1 cellular context compared by ENCODE assay signal in genomic region chr3:124565013-124565412, GRCh38.
TF ChIP-seq lines count a peak whose summit lies in the region.

No MANE protein-coding gene starts in this region.

TF ChIP-seq in HepG2, 621 proteins besides CTCF, POLR2A, EP300 and RAD21 (continued from another document):
- TF ChIP-seq ZNF609 (CRISPR knock-in tag; IDR thresholded peaks at IDR 0.05; ENCODE audit: borderline replicate concordance) (no peak), ZNF563 (CRISPR knock-in tag; IDR thresholded peaks at IDR 0.05) (no peak), TMF1 (CRISPR knock-in tag; IDR thresholded peaks at IDR 0.05; ENCODE audit: low read depth) (no peak), U2AF2 (IDR thresholded peaks at IDR 0.05; ENCODE audit: low read depth, low read length) (no peak), SMARCE1 (IDR thresholded peaks at IDR 0.05; ENCODE audit: borderline replicate concordance) (no peak), NCOR1 (IDR thresholded peaks at IDR 0.05; ENCODE audit: borderline replicate concordance, low read length) (no peak), STAT6 (CRISPR knock-in tag; IDR thresholded peaks at IDR 0.05; ENCODE audit: borderline replicate concordance) (no peak), ZNF691 (CRISPR knock-in tag; IDR thresholded peaks at IDR 0.05; ENCODE audit: borderline replicate concordance, low read depth) (no peak), IRX3 (CRISPR knock-in tag; IDR thresholded peaks at IDR 0.05; ENCODE audit: borderline replicate concordance, low read depth) (no peak), ZMYM4 (CRISPR knock-in tag; IDR thresholded peaks at IDR 0.05) (peak; percentile 39; the same call in 1 of the 2 replicates), ISL2 (CRISPR knock-in tag; IDR thresholded peaks at IDR 0.05) (0 out of 2 replicates have a peak, but pooled peaks have one; percentile 51), WIZ (CRISPR knock-in tag; IDR thresholded peaks at IDR 0.05) (no peak), HOXA5 (CRISPR knock-in tag; IDR thresholded peaks at IDR 0.05) (peak; percentile 38; the same call in 1 of the 2 replicates), ZSCAN29 (CRISPR knock-in tag; conservative IDR thresholded peaks at IDR 0.05) (0 out of 2 replicates have a peak, but pooled peaks have one; percentile 61), BHLHE40 (IDR thresholded peaks at IDR 0.05; ENCODE audit: low read length) (no peak), THYN1 (CRISPR knock-in tag; IDR thresholded peaks at IDR 0.05; ENCODE audit: borderline replicate concordance, low read depth) (no peak), SRSF4 (IDR thresholded peaks at IDR 0.05; ENCODE audit: low read depth, low read length, poor library complexity, severe bottlenecking) (no peak), ZSCAN20 (CRISPR knock-in tag; IDR thresholded peaks at IDR 0.05; ENCODE audit: borderline replicate concordance) (no peak), SUZ12 (IDR thresholded peaks at IDR 0.05; ENCODE audit: low read depth, low read length) (no peak), TRAFD1 (CRISPR knock-in tag; IDR thresholded peaks at IDR 0.05; ENCODE audit: borderline replicate concordance) (no peak), MAFG (CRISPR knock-in tag; IDR thresholded peaks at IDR 0.05) (no peak), CCDC6 (CRISPR knock-in tag; IDR thresholded peaks at IDR 0.05) (no peak; the same call in 1 of the 2 replicates), ZNF34 (CRISPR knock-in tag; IDR thresholded peaks at IDR 0.05; ENCODE audit: borderline replicate concordance) (no peak), MZF1 (CRISPR knock-in tag; IDR thresholded peaks at IDR 0.05; ENCODE audit: borderline replicate concordance) (no peak), ZNF282 (IDR thresholded peaks at IDR 0.05; ENCODE audit: partially characterized antibody) (no peak), ZNF431 (CRISPR knock-in tag; IDR thresholded peaks at IDR 0.05; ENCODE audit: borderline replicate concordance, low read depth) (no peak), ZNF253 (CRISPR knock-in tag; IDR thresholded peaks at IDR 0.05; ENCODE audit: borderline replicate concordance) (no peak), FOXC1 (CRISPR knock-in tag; IDR thresholded peaks at IDR 0.05; ENCODE audit: borderline replicate concordance) (no peak), KDM5B (CRISPR knock-in tag; IDR thresholded peaks at IDR 0.05; ENCODE audit: borderline replicate concordance) (no peak), HNRNPK (IDR thresholded peaks at IDR 0.05; ENCODE audit: low read depth, low read length, poor library complexity, severe bottlenecking) (no peak), ZNF570 (CRISPR knock-in tag; IDR thresholded peaks at IDR 0.05; ENCODE audit: borderline replicate concordance) (no peak)
